Comparison of ENCODE assay signal across 11 cellular contexts in the genomic region with DNA sequence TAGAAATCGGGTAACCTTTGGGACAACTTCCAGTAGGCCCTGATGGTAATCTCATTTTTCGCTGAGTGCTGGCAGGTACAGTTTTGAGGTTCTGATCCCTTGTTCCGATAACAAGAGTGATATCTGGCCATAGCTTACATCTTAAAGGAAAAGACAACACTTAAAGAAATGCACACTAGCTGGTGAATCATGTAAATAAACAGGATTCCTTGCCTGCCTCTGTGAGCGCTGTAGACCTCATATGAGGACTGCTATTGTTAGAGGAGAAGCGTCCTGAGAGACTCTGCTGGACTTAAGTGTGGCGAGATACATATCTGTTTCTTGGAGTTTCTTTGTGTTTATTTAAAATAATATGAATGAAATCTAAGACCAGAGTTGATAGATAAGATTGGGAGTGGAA.
DNase-seq lines count a peak whose midpoint lies in the region; ATAC-seq and TF ChIP-seq lines count a peak whose summit lies in the region.
"Had no signal": no experiment of that assay in that cellular context is flagged by ENCODE, and none has a peak within 500 bp of the region (broad histone marks: within the 10 kb centered on the region; RNA-seq: fewer than 3 reads in every experiment).

No MANE protein-coding gene starts in this region.

- no peak for ATAC-seq in DND-41 (ENCODE audit: insufficient read depth, low read depth)
- no peak for ATAC-seq in HG02970 (IDR thresholded peaks at IDR 0.05; ENCODE audit: low FRiP score, unreplicated experiment)
- no peak for ATAC-seq in HG03095 (IDR thresholded peaks at IDR 0.05; ENCODE audit: unreplicated experiment)

- TF ChIP-seq CTCF in DND-41 (IDR thresholded peaks at IDR 0.05; ENCODE audit: borderline replicate concordance, extremely low read depth, low read length, poor library complexity, severe bottlenecking): no peak
- no peak for TF ChIP-seq CTCF in fibroblast of villous mesenchyme (IDR thresholded peaks at IDR 0.05; ENCODE audit: insufficient read depth, low read depth, low read length)

- H3K4me1 ChIP-seq in DND-41 (ENCODE audit: insufficient read depth, low read length) (peaks cover 28% of the 10 kb centered on the region), rectal smooth muscle tissue (ENCODE audit: control insufficient read depth, insufficient read depth, low read length) (no peaks in the 10 kb centered on the region)

- no peak overlapping the region for H3K27ac ChIP-seq in DND-41 (ENCODE audit: low read length)
- no peak overlapping the region for H3K27ac ChIP-seq in SK-N-MC
- H3K27ac ChIP-seq in rectal smooth muscle tissue (ENCODE audit: low read depth, low read length): no peak overlapping the region
- H3K27ac ChIP-seq: HL-60 had no signal

- peaks cover 39% of the 10 kb centered on the region for H3K27me3 ChIP-seq in DND-41 (ENCODE audit: insufficient read depth, low read length, poor library complexity)
- H3K27me3 ChIP-seq in rectal smooth muscle tissue (ENCODE audit: control insufficient read depth, insufficient read depth, low read length): no peaks in the 10 kb centered on the region

- no peak overlapping the region for H3K9ac ChIP-seq in DND-41 (ENCODE audit: low read depth, low read length)
- H3K9ac ChIP-seq in SK-N-MC (ENCODE audit: insufficient read length): peak overlapping the region; percentile 77
- no peak overlapping the region for H3K9ac ChIP-seq in rectal smooth muscle tissue (ENCODE audit: low read length)

- H3K4me3 ChIP-seq in DND-41 (ENCODE audit: low read depth in 1 of 2, low read length in 2 of 2): no peak overlapping the region
- peak overlapping the region; percentile 95 for H3K4me3 ChIP-seq in SK-N-MC
- no peak overlapping the region for H3K4me3 ChIP-seq in fibroblast of villous mesenchyme (ENCODE audit: low read depth, low read length)
- H3K4me3 ChIP-seq in rectal smooth muscle tissue (ENCODE audit: low read length): peak overlapping the region; percentile 25

- no peak for DNase-seq in DND-41
- no peak for DNase-seq in SK-N-MC (ENCODE audit: low read depth, low spot score)
- DNase-seq in fibroblast of villous mesenchyme (ENCODE audit: low read depth): peak; percentile 41
- no peak for DNase-seq in NCI-H226
- DNase-seq in GM19238 (ENCODE audit: insufficient read length, low spot score): no peak
- DNase-seq: activated naive CD4-positive, alpha-beta T cell treated with anti-CD3 and anti-CD28 coated beads, Interleukin-2, amount 50 U/mL, for 16 hours; T1000 had no signal

- H3K36me3 ChIP-seq in DND-41 (ENCODE audit: insufficient read depth, low read length): no peaks in the 10 kb centered on the region
- no peaks in the 10 kb centered on the region for H3K36me3 ChIP-seq in SK-N-MC (ENCODE audit: insufficient read depth, low read length)
- H3K36me3 ChIP-seq in rectal smooth muscle tissue (ENCODE audit: control insufficient read depth, insufficient read depth, low read length): no peaks in the 10 kb centered on the region

- no peak overlapping the region for H2AFZ ChIP-seq in DND-41 (ENCODE audit: low read depth, low read length)

- H3K9me3 ChIP-seq in DND-41 (ENCODE audit: insufficient read depth, low read length, severe bottlenecking) (no peaks in the 10 kb centered on the region), SK-N-MC (ENCODE audit: low read depth, low read length) (no peaks in the 10 kb centered on the region)

- 0 out of 2 replicates have a peak overlapping the region, but pooled peaks have one; percentile 91 for H3K4me2 ChIP-seq in DND-41 (ENCODE audit: insufficient read depth, low read length)

- H4K20me1 ChIP-seq in DND-41 (ENCODE audit: insufficient read depth, low read length): no peaks in the 10 kb centered on the region

- no peaks in the 10 kb centered on the region for H3K79me2 ChIP-seq in DND-41 (ENCODE audit: insufficient read depth, low read length)

Comparison
In these comparisons a context has a peak if more than half of its experiments do, and no peak if none do; other contexts are left out.
1. H3K4me3 ChIP-seq: peak in SK-N-MC (single experiment) and rectal smooth muscle tissue (single experiment); none in DND-41 (0 of 2) and fibroblast of villous mesenchyme (single experiment).